39 cellular contexts compared by ENCODE assay signal in genomic region chr12:103368167-103368566, GRCh38.
"Had no signal": no experiment of that assay in that cellular context is flagged by ENCODE, and none has a peak within 500 bp of the region (broad histone marks: within the 10 kb centered on the region; RNA-seq: fewer than 3 reads in every experiment).

No MANE protein-coding gene starts in this region.

- H3K4me3 ChIP-seq: adrenal gland, ascending aorta, body of pancreas, breast epithelium, cardiac muscle cell had no signal

- H3K27me3 ChIP-seq: adrenal gland, ascending aorta, body of pancreas, brain microvascular endothelial cell, breast epithelium, cardiac muscle cell had no signal

- H3K27ac Mint-ChIP-seq: activated naive CD4-positive, alpha-beta T cell treated with anti-CD3 and anti-CD28 coated beads, Interleukin-2, amount 10 ng/mL, durations not matched to agents 7 days and 5 days; activated naive CD4-positive, alpha-beta T cell treated with anti-CD3 and anti-CD28 coated beads, Interleukin-2, amount 50 U/mL, for 24 hours; activated naive CD4-positive, alpha-beta T cell treated with anti-CD3 and anti-CD28 coated beads, Interleukin-2, amount 50 U/mL, for 72 hours; activated naive CD8-positive, alpha-beta T cell; activated naive CD8-positive, alpha-beta T cell treated with anti-CD3 and anti-CD28 coated beads for 36 hours; activated naive CD8-positive, alpha-beta T cell treated with anti-CD3 and anti-CD28 coated beads, Interleukin-2, amount 10 ng/mL, durations not matched to agents 7 days and 5 days; activated naive CD8-positive, alpha-beta T cell treated with anti-CD3 and anti-CD28 coated beads, Interleukin-2, amount 50 U/mL, for 24 hours; activated T-cell treated with anti-CD3 and anti-CD28 coated beads, Interleukin-2, amount 50 U/mL, for 24 hours; activated T-cell treated with anti-CD3 and anti-CD28 coated beads, Interleukin-2, amount 50 U/mL, for 72 hours; activated T-helper 1 cell treated with anti-CD3 and anti-CD28 coated beads, Interleukin-12 subunit alpha, Interleukin-12 subunit beta, Interleukin-2, Interleukin-4 antibody, amounts not matched to agents 30 ng/mL and 10 ng/mL and 1 ng/mL, durations not matched to agents 14 hours and 24 hours and 36 hours; activated T-helper 17 cell treated with anti-CD3 and anti-CD28 coated beads, Interleukin-2, amount 50 U/mL, for 72 hours; activated T-helper 2 cell treated with anti-CD3 and anti-CD28 coated beads, Interferon-gamma antibody, Interleukin-2, Interleukin-4, amounts not matched to agents 10 μg/mL and 5 μg/mL and 100 μg/mL, durations not matched to agents 14 hours and 24 hours and 36 hours; brain had no signal

- H3K4me3 Mint-ChIP-seq: activated naive CD4-positive, alpha-beta T cell treated with anti-CD3 and anti-CD28 coated beads, Interleukin-2, amount 10 ng/mL, durations not matched to agents 7 days and 5 days; activated naive CD4-positive, alpha-beta T cell treated with anti-CD3 and anti-CD28 coated beads, Interleukin-2, amount 50 U/mL, for 24 hours; activated naive CD8-positive, alpha-beta T cell; activated naive CD8-positive, alpha-beta T cell treated with anti-CD3 and anti-CD28 coated beads for 36 hours; activated naive CD8-positive, alpha-beta T cell treated with anti-CD3 and anti-CD28 coated beads, Interleukin-2, amount 10 ng/mL, durations not matched to agents 7 days and 5 days; activated naive CD8-positive, alpha-beta T cell treated with anti-CD3 and anti-CD28 coated beads, Interleukin-2, amount 50 U/mL, for 24 hours; activated T-cell treated with anti-CD3 and anti-CD28 coated beads, Interleukin-2, amount 50 U/mL, for 24 hours; activated T-cell treated with anti-CD3 and anti-CD28 coated beads, Interleukin-2, amount 50 U/mL, for 4 hours; activated T-cell treated with anti-CD3 and anti-CD28 coated beads, Interleukin-2, amount 50 U/mL, for 72 hours; activated T-helper 1 cell treated with anti-CD3 and anti-CD28 coated beads, Interleukin-12 subunit alpha, Interleukin-12 subunit beta, Interleukin-2, Interleukin-4 antibody, amounts not matched to agents 30 ng/mL and 10 ng/mL and 1 ng/mL, durations not matched to agents 14 hours and 24 hours and 36 hours; activated T-helper 17 cell treated with anti-CD3 and anti-CD28 coated beads, Interleukin-2, amount 50 U/mL, for 72 hours; brain; central memory CD8-positive, alpha-beta T cell had no signal

- FAIRE-seq: astrocyte, bronchial epithelial cell, colon had no signal

- H3K27me3 Mint-ChIP-seq: activated naive CD4-positive, alpha-beta T cell treated with anti-CD3 and anti-CD28 coated beads, Interleukin-2, amount 10 ng/mL, durations not matched to agents 7 days and 5 days; activated naive CD4-positive, alpha-beta T cell treated with anti-CD3 and anti-CD28 coated beads, Interleukin-2, amount 50 U/mL, for 24 hours; activated naive CD8-positive, alpha-beta T cell; activated naive CD8-positive, alpha-beta T cell treated with anti-CD3 and anti-CD28 coated beads for 36 hours; activated naive CD8-positive, alpha-beta T cell treated with anti-CD3 and anti-CD28 coated beads, Interleukin-2, amount 10 ng/mL, durations not matched to agents 7 days and 5 days; activated naive CD8-positive, alpha-beta T cell treated with anti-CD3 and anti-CD28 coated beads, Interleukin-2, amount 50 U/mL, for 24 hours; activated T-cell treated with anti-CD3 and anti-CD28 coated beads, Interleukin-2, amount 50 U/mL, for 24 hours; activated T-helper 17 cell treated with anti-CD3 and anti-CD28 coated beads, Interleukin-2, amount 50 U/mL, for 72 hours; central memory CD8-positive, alpha-beta T cell had no signal

- H3K36me3 ChIP-seq: adrenal gland, ascending aorta, brain microvascular endothelial cell, breast epithelium, cardiac muscle cell had no signal

- H3K4me1 Mint-ChIP-seq: activated naive CD4-positive, alpha-beta T cell treated with anti-CD3 and anti-CD28 coated beads, Interleukin-2, amount 10 ng/mL, durations not matched to agents 7 days and 5 days; activated naive CD8-positive, alpha-beta T cell treated with anti-CD3 and anti-CD28 coated beads, Interleukin-2, amount 10 ng/mL, durations not matched to agents 7 days and 5 days; activated T-helper 17 cell treated with anti-CD3 and anti-CD28 coated beads, Interleukin-2, amount 50 U/mL, for 72 hours; brain had no signal

- H3K4me1 ChIP-seq: adrenal gland, ascending aorta, breast epithelium had no signal

- H3K9me3 ChIP-seq: adrenal gland, ascending aorta, body of pancreas had no signal

- H3K36me3 Mint-ChIP-seq: activated naive CD4-positive, alpha-beta T cell treated with anti-CD3 and anti-CD28 coated beads, Interleukin-2, amount 10 ng/mL, durations not matched to agents 7 days and 5 days had no signal

- H3K27ac ChIP-seq: adrenal gland, ascending aorta, body of pancreas, brain microvascular endothelial cell, breast epithelium, cardiac muscle cell had no signal

- ATAC-seq: activated naive CD4-positive, alpha-beta T cell treated with anti-CD3 and anti-CD28 coated beads, Interleukin-2, amount 50 U/mL, for 72 hours; activated naive CD8-positive, alpha-beta T cell treated with anti-CD3 and anti-CD28 coated beads, Interleukin-2, amount 50 U/mL, for 24 hours; activated T-cell treated with anti-CD3 and anti-CD28 coated beads, Interleukin-2, amount 50 U/mL, for 4 hours; activated T-cell treated with anti-CD3 and anti-CD28 coated beads, Interleukin-2, amount 50 U/mL, for 72 hours; activated T-helper 17 cell treated with anti-CD3 and anti-CD28 coated beads, Interleukin-2, amount 50 U/mL, for 72 hours; body of pancreas had no signal

- DNase-seq: activated effector memory CD4-positive, alpha-beta T cell treated with anti-CD3 and anti-CD28 coated beads, Interleukin-2, amount 50 U/mL, for 16 hours; activated effector memory CD4-positive, alpha-beta T cell treated with Interleukin-2 at 50 U/mL for 16 hours; activated gamma-delta T cell; activated gamma-delta T cell treated with Interleukin-2 at 50 U/mL for 16 hours; activated naive CD4-positive, alpha-beta T cell; activated naive CD4-positive, alpha-beta T cell treated with anti-CD3 and anti-CD28 coated beads, Interleukin-2, amount 10 ng/mL, durations not matched to agents 7 days and 5 days; activated naive CD4-positive, alpha-beta T cell treated with anti-CD3 and anti-CD28 coated beads, Interleukin-2, amount 50 U/mL, for 16 hours; activated naive CD4-positive, alpha-beta T cell treated with Interleukin-2 at 50 U/mL for 16 hours; activated naive CD8-positive, alpha-beta T cell treated with anti-CD3 and anti-CD28 coated beads for 36 hours; activated naive CD8-positive, alpha-beta T cell treated with anti-CD3 and anti-CD28 coated beads, Interleukin-2, amount 10 ng/mL, durations not matched to agents 7 days and 5 days; activated naive CD8-positive, alpha-beta T cell treated with anti-CD3 and anti-CD28 coated beads, Interleukin-2, amount 50 U/mL, for 24 hours; activated T-cell treated with anti-CD3 and anti-CD28 coated beads, Interleukin-2, amount 50 U/mL, for 24 hours; activated T-cell treated with anti-CD3 and anti-CD28 coated beads, Interleukin-2, amount 50 U/mL, for 4 hours; activated T-cell treated with anti-CD3 and anti-CD28 coated beads, Interleukin-2, amount 50 U/mL, for 48 hours; activated T-cell treated with anti-CD3 and anti-CD28 coated beads, Interleukin-2, amount 50 U/mL, for 72 hours; adrenal gland; amniotic stem cell; amygdala; anterior cingulate cortex; aorta; body of pancreas; brain microvascular endothelial cell; caudate nucleus; central memory CD4-positive, alpha-beta T cell; cerebellar nuclear complex had no signal
